Comparison of ENCODE assay signal across 11 cellular contexts in the genomic region with DNA sequence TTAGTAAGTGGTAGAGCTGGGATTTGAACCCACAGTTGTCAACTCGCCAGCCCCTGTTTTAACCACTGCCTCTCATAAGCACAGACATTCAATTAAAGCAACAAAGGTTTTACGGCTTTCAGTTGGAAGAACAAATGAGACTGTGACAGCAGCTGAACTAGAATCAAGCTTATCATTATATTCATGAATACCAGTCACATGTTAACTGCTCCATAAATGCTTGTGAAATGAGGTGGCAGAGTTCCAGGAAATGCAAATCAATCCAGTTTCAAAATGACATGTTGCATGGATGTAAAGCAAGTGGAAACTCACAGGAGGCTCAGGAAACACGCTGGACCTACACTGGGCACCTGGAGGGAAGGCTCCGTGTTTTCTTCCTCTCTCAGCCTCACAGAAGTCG. TPM values are rescaled to one million over a fixed set of nuclear protein-coding genes. Genes with fewer than 3 reads are reported as not detected.
A peak's percentile ranks its signal among the peaks of the same experiment; 100 is the strongest.
DNase-seq lines count a peak whose midpoint lies in the region; ATAC-seq and TF ChIP-seq lines count a peak whose summit lies in the region.
"Had no signal": no experiment of that assay in that cellular context is flagged by ENCODE, and none has a peak within 500 bp of the region (broad histone marks: within the 10 kb centered on the region; RNA-seq: fewer than 3 reads in every experiment).

No MANE protein-coding gene starts in this region.

- POLR2A ChIA-PET in activated CD8-positive, alpha-beta T cell treated with anti-CD3 and anti-CD28 coated beads for 36 hours (lab: Charles Lee), result interaction anchor here (0.7 to 3.5 kb wide), 2 partner anchors 9 to 12 kb away, joined by 4 to 21 read pairs; no protein-coding TSS in a partner anchor
- POLR2A ChIA-PET in activated CD8-positive, alpha-beta T cell treated with anti-CD3 and anti-CD28 coated beads, Interleukin-2, amount 10 ng/mL, durations not matched to agents 7 days and 5 days (lab: Charles Lee), result interaction anchor here (0.6 kb wide), 1 partner anchor 261 kb away, joined by 3 read pairs; no protein-coding TSS in a partner anchor

- H3K4me1 Mint-ChIP-seq in activated CD8-positive, alpha-beta T cell treated with anti-CD3 and anti-CD28 coated beads for 36 hours (ENCODE audit: low read depth), result peaks cover 54% of the 10 kb centered on the region
- H3K4me1 Mint-ChIP-seq in activated CD8-positive, alpha-beta T cell treated with anti-CD3 and anti-CD28 coated beads, Interleukin-2, amount 10 ng/mL, durations not matched to agents 7 days and 5 days (ENCODE audit: low read depth), result peaks cover 49% of the 10 kb centered on the region
- peaks cover 38% of the 10 kb centered on the region for H3K4me1 Mint-ChIP-seq in stimulated activated effector memory CD8-positive, alpha-beta T cell treated with anti-CD3 and anti-CD28 coated beads, Interleukin-12 subunit alpha, Interleukin-12 subunit beta, amount 100 ng/mL, for 72 hours

- H3K9me3 Mint-ChIP-seq in activated CD8-positive, alpha-beta T cell treated with anti-CD3 and anti-CD28 coated beads for 36 hours, result peaks cover 6% of the 10 kb centered on the region
- peaks cover 4% of the 10 kb centered on the region for H3K9me3 Mint-ChIP-seq in activated CD8-positive, alpha-beta T cell treated with anti-CD3 and anti-CD28 coated beads, Interleukin-2, amount 10 ng/mL, durations not matched to agents 7 days and 5 days (ENCODE audit: insufficient read depth)
- no peaks in the 10 kb centered on the region for H3K9me3 Mint-ChIP-seq in stimulated activated effector memory CD8-positive, alpha-beta T cell treated with anti-CD3 and anti-CD28 coated beads, Interleukin-12 subunit alpha, Interleukin-12 subunit beta, amount 100 ng/mL, for 72 hours

- intact Hi-C loops in activated CD8-positive, alpha-beta T cell treated with anti-CD3 and anti-CD28 coated beads for 36 hours (cut with micrococcal nuclease), result no loop called here

- H3K27ac Mint-ChIP-seq in activated CD8-positive, alpha-beta T cell treated with anti-CD3 and anti-CD28 coated beads for 36 hours, result peak overlapping the region; percentile 72
- no peak overlapping the region for H3K27ac Mint-ChIP-seq in activated CD8-positive, alpha-beta T cell treated with anti-CD3 and anti-CD28 coated beads, Interleukin-2, amount 10 ng/mL, durations not matched to agents 7 days and 5 days
- peak overlapping the region; percentile 18 for H3K27ac Mint-ChIP-seq in stimulated activated effector memory CD8-positive, alpha-beta T cell treated with anti-CD3 and anti-CD28 coated beads, Interleukin-12 subunit alpha, Interleukin-12 subunit beta, amount 100 ng/mL, for 72 hours
- H3K27ac Mint-ChIP-seq: memory B cell had no signal

- peak; percentile 24 for DNase-seq in activated CD8-positive, alpha-beta T cell treated with anti-CD3 and anti-CD28 coated beads for 36 hours
- DNase-seq in activated CD8-positive, alpha-beta T cell treated with anti-CD3 and anti-CD28 coated beads, Interleukin-2, amount 10 ng/mL, durations not matched to agents 7 days and 5 days, result no peak
- peak; percentile 99 for DNase-seq in NCI-H69 (lab: John Stamatoyannopoulos, UW)
- peak; percentile 41 for DNase-seq in epidermal melanocyte (ENCODE audit: insufficient read length, low spot score)
- DNase-seq in stimulated activated effector memory CD8-positive, alpha-beta T cell treated with anti-CD3 and anti-CD28 coated beads, Interleukin-12 subunit alpha, Interleukin-12 subunit beta, amount 100 ng/mL, for 72 hours (ENCODE audit: low spot score in 2 of 2), result peak in 1 of 2 donors; percentile 22

- CTCF ChIA-PET in activated CD8-positive, alpha-beta T cell treated with anti-CD3 and anti-CD28 coated beads for 36 hours (lab: Charles Lee), result interaction anchor here (0.6 to 15.5 kb wide), 6 partner anchors 9 to 95 kb away, joined by 3 to 188 read pairs (median 14); no protein-coding TSS in a partner anchor
- CTCF ChIA-PET in activated CD8-positive, alpha-beta T cell treated with anti-CD3 and anti-CD28 coated beads, Interleukin-2, amount 10 ng/mL, durations not matched to agents 7 days and 5 days (lab: Charles Lee), result interaction anchor here (0.9 to 4.7 kb wide), 8 partner anchors 9 to 239 kb away, joined by 3 to 35 read pairs (median 4); partner anchors contain the start of gene TMEM44

- no peaks in the 10 kb centered on the region for H3K36me3 Mint-ChIP-seq in activated CD8-positive, alpha-beta T cell treated with anti-CD3 and anti-CD28 coated beads for 36 hours (ENCODE audit: low read depth)
- peaks cover 3% of the 10 kb centered on the region for H3K36me3 Mint-ChIP-seq in activated CD8-positive, alpha-beta T cell treated with anti-CD3 and anti-CD28 coated beads, Interleukin-2, amount 10 ng/mL, durations not matched to agents 7 days and 5 days (ENCODE audit: low read depth)
- no peaks in the 10 kb centered on the region for H3K36me3 Mint-ChIP-seq in stimulated activated effector memory CD8-positive, alpha-beta T cell treated with anti-CD3 and anti-CD28 coated beads, Interleukin-12 subunit alpha, Interleukin-12 subunit beta, amount 100 ng/mL, for 72 hours
- H3K36me3 Mint-ChIP-seq: memory B cell had no signal

- no peak for ATAC-seq in activated CD8-positive, alpha-beta T cell treated with anti-CD3 and anti-CD28 coated beads for 36 hours
- ATAC-seq in activated CD8-positive, alpha-beta T cell treated with anti-CD3 and anti-CD28 coated beads, Interleukin-2, amount 10 ng/mL, durations not matched to agents 7 days and 5 days, result no peak
- no peak for ATAC-seq in stimulated activated effector memory CD8-positive, alpha-beta T cell treated with anti-CD3 and anti-CD28 coated beads, Interleukin-12 subunit alpha, Interleukin-12 subunit beta, amount 100 ng/mL, for 72 hours
- no peak for ATAC-seq in GM21825 (IDR thresholded peaks at IDR 0.05; ENCODE audit: unreplicated experiment)
- ATAC-seq in HG03025 (IDR thresholded peaks at IDR 0.05; ENCODE audit: low FRiP score, unreplicated experiment), result no peak
- no peak for ATAC-seq in HG02588 (IDR thresholded peaks at IDR 0.05; ENCODE audit: unreplicated experiment)

- peak overlapping the region; percentile 61 for H3K4me3 Mint-ChIP-seq in activated CD8-positive, alpha-beta T cell treated with anti-CD3 and anti-CD28 coated beads for 36 hours
- no peak overlapping the region for H3K4me3 Mint-ChIP-seq in activated CD8-positive, alpha-beta T cell treated with anti-CD3 and anti-CD28 coated beads, Interleukin-2, amount 10 ng/mL, durations not matched to agents 7 days and 5 days
- peak overlapping the region; percentile 76 for H3K4me3 Mint-ChIP-seq in stimulated activated effector memory CD8-positive, alpha-beta T cell treated with anti-CD3 and anti-CD28 coated beads, Interleukin-12 subunit alpha, Interleukin-12 subunit beta, amount 100 ng/mL, for 72 hours

- TF ChIP-seq CTCF in activated CD8-positive, alpha-beta T cell treated with anti-CD3 and anti-CD28 coated beads for 36 hours (IDR thresholded peaks at IDR 0.05), result no peak

- peaks cover 18% of the 10 kb centered on the region for H3K27me3 Mint-ChIP-seq in activated CD8-positive, alpha-beta T cell treated with anti-CD3 and anti-CD28 coated beads for 36 hours
- H3K27me3 Mint-ChIP-seq in activated CD8-positive, alpha-beta T cell treated with anti-CD3 and anti-CD28 coated beads, Interleukin-2, amount 10 ng/mL, durations not matched to agents 7 days and 5 days (ENCODE audit: low read depth), result peaks cover 28% of the 10 kb centered on the region

RNA-seq across cellular contexts. Expression of gene GP5, which starts 3.9 kb away (rescaled TPM):
- total RNA-seq in activated CD8-positive, alpha-beta T cell treated with anti-CD3 and anti-CD28 coated beads for 36 hours, result under 1 TPM; 0.72 to 0.83 TPM
- total RNA-seq in activated CD8-positive, alpha-beta T cell treated with anti-CD3 and anti-CD28 coated beads, Interleukin-2, amount 10 ng/mL, durations not matched to agents 7 days and 5 days, result 1 to 10 TPM; 1.3 to 1.4 TPM

RNA-seq across cellular contexts. Expression of gene LRRC15, which starts 25.7 kb away (rescaled TPM):
- total RNA-seq in activated CD8-positive, alpha-beta T cell treated with anti-CD3 and anti-CD28 coated beads for 36 hours, result not detected
- not detected for total RNA-seq in activated CD8-positive, alpha-beta T cell treated with anti-CD3 and anti-CD28 coated beads, Interleukin-2, amount 10 ng/mL, durations not matched to agents 7 days and 5 days

RNA-seq across cellular contexts. Expression of gene CPN2, which starts 44.1 kb away (rescaled TPM):
- not detected for total RNA-seq in activated CD8-positive, alpha-beta T cell treated with anti-CD3 and anti-CD28 coated beads for 36 hours
- total RNA-seq in activated CD8-positive, alpha-beta T cell treated with anti-CD3 and anti-CD28 coated beads, Interleukin-2, amount 10 ng/mL, durations not matched to agents 7 days and 5 days, result not detected
- total RNA-seq: H1, ureter had no signal
